Comparison of ENCODE assay signal across 28 cellular contexts in genomic region chr9:29968831-29969230, GRCh38.
"Had no signal": no experiment of that assay in that cellular context is flagged by ENCODE, and none has a peak within 500 bp of the region (broad histone marks: within the 10 kb centered on the region; RNA-seq: fewer than 3 reads in every experiment).

No MANE protein-coding gene starts in this region.

- ATAC-seq: activated CD4-positive, alpha-beta T cell treated with anti-CD3 and anti-CD28 coated beads for 36 hours; activated CD8-positive, alpha-beta memory T cell treated with anti-CD3 and anti-CD28 coated beads, Interleukin-2, amount 10 ng/mL, durations not matched to agents 7 days and 5 days; activated CD8-positive, alpha-beta T cell treated with anti-CD3 and anti-CD28 coated beads, Interleukin-2, amount 10 ng/mL, durations not matched to agents 7 days and 5 days; activated naive CD4-positive, alpha-beta T cell treated with anti-CD3 and anti-CD28 coated beads, Interleukin-2, amount 50 U/mL, for 72 hours; activated T-cell treated with anti-CD3 and anti-CD28 coated beads, Interleukin-2, amount 50 U/mL, for 72 hours; esophagus mucosa; heart left ventricle had no signal

- H3K4me1 Mint-ChIP-seq: activated CD4-positive, alpha-beta T cell treated with anti-CD3 and anti-CD28 coated beads for 36 hours; activated CD4-positive, alpha-beta T cell treated with anti-CD3 and anti-CD28 coated beads, Interleukin-2, amount 10 ng/mL, durations not matched to agents 24 days and 14 days; activated CD8-positive, alpha-beta memory T cell treated with anti-CD3 and anti-CD28 coated beads, Interleukin-2, amount 10 ng/mL, durations not matched to agents 7 days and 5 days; activated naive CD4-positive, alpha-beta T cell treated with anti-CD3 and anti-CD28 coated beads, Interleukin-2, amount 10 ng/mL, durations not matched to agents 7 days and 5 days; activated naive CD8-positive, alpha-beta T cell treated with anti-CD3 and anti-CD28 coated beads, Interleukin-2, amount 10 ng/mL, durations not matched to agents 7 days and 5 days; endodermal cell had no signal

- DNase-seq: activated CD4-positive, alpha-beta memory T cell treated with anti-CD3 and anti-CD28 coated beads for 36 hours; activated CD4-positive, alpha-beta T cell treated with anti-CD3 and anti-CD28 coated beads for 36 hours; activated CD4-positive, alpha-beta T cell treated with anti-CD3 and anti-CD28 coated beads, Interleukin-2, amount 10 ng/mL, durations not matched to agents 24 days and 14 days; activated CD4-positive, CD25-positive, alpha-beta regulatory T cell; activated CD4-positive, CD25-positive, alpha-beta regulatory T cell treated with anti-CD3 and anti-CD28 coated beads, Interleukin-2, amount 50 U/mL, for 72 hours; activated CD8-positive, alpha-beta memory T cell treated with anti-CD3 and anti-CD28 coated beads, Interleukin-2, amount 10 ng/mL, durations not matched to agents 7 days and 5 days; activated CD8-positive, alpha-beta memory T cell treated with anti-CD3 and anti-CD28 coated beads, Interleukin-2, amount 50 U/mL, for 48 hours; activated CD8-positive, alpha-beta T cell treated with anti-CD3 and anti-CD28 coated beads, Interleukin-2, amount 10 ng/mL, durations not matched to agents 7 days and 5 days; activated gamma-delta T cell; activated naive CD4-positive, alpha-beta T cell; activated naive CD4-positive, alpha-beta T cell treated with anti-CD3 and anti-CD28 coated beads, Interleukin-2, amount 10 ng/mL, durations not matched to agents 7 days and 5 days; activated naive CD8-positive, alpha-beta T cell treated with anti-CD3 and anti-CD28 coated beads, Interleukin-2, amount 10 ng/mL, durations not matched to agents 7 days and 5 days; activated T-cell treated with anti-CD3 and anti-CD28 coated beads for 4 hours; activated T-cell treated with anti-CD3 and anti-CD28 coated beads, Interleukin-2, amount 50 U/mL, for 24 hours; activated T-cell treated with anti-CD3 and anti-CD28 coated beads, Interleukin-2, amount 50 U/mL, for 72 hours; brain microvascular endothelial cell; caudate nucleus; colonic mucosa; dorsolateral prefrontal cortex; effector memory CD4-positive, alpha-beta T cell; endodermal cell; foreskin fibroblast; T-helper 2 cell had no signal

- H3K4me3 Mint-ChIP-seq: activated CD4-positive, alpha-beta memory T cell treated with anti-CD3 and anti-CD28 coated beads for 36 hours; activated CD4-positive, alpha-beta T cell treated with anti-CD3 and anti-CD28 coated beads for 36 hours; activated CD4-positive, alpha-beta T cell treated with anti-CD3 and anti-CD28 coated beads, Interleukin-2, amount 10 ng/mL, durations not matched to agents 24 days and 14 days; activated CD8-positive, alpha-beta memory T cell treated with anti-CD3 and anti-CD28 coated beads, Interleukin-2, amount 10 ng/mL, durations not matched to agents 7 days and 5 days; activated CD8-positive, alpha-beta T cell treated with anti-CD3 and anti-CD28 coated beads, Interleukin-2, amount 10 ng/mL, durations not matched to agents 7 days and 5 days; activated naive CD4-positive, alpha-beta T cell treated with anti-CD3 and anti-CD28 coated beads, Interleukin-2, amount 10 ng/mL, durations not matched to agents 7 days and 5 days; activated naive CD8-positive, alpha-beta T cell treated with anti-CD3 and anti-CD28 coated beads, Interleukin-2, amount 10 ng/mL, durations not matched to agents 7 days and 5 days; activated T-cell treated with anti-CD3 and anti-CD28 coated beads, Interleukin-2, amount 50 U/mL, for 24 hours; activated T-cell treated with anti-CD3 and anti-CD28 coated beads, Interleukin-2, amount 50 U/mL, for 72 hours; dendritic cell treated with granulocyte-macrophage colony-stimulating factor and Interleukin-4, amounts not matched to agents 40 ng/mL and 50 ng/mL, for 4 days; endodermal cell had no signal

- H3K9me3 ChIP-seq: ascending aorta, colonic mucosa, heart left ventricle had no signal

- H3K27me3 Mint-ChIP-seq: activated CD4-positive, alpha-beta memory T cell treated with anti-CD3 and anti-CD28 coated beads for 36 hours; activated CD4-positive, alpha-beta T cell treated with anti-CD3 and anti-CD28 coated beads for 36 hours; activated CD4-positive, alpha-beta T cell treated with anti-CD3 and anti-CD28 coated beads, Interleukin-2, amount 10 ng/mL, durations not matched to agents 24 days and 14 days; activated CD8-positive, alpha-beta memory T cell treated with anti-CD3 and anti-CD28 coated beads, Interleukin-2, amount 10 ng/mL, durations not matched to agents 7 days and 5 days; activated naive CD4-positive, alpha-beta T cell treated with anti-CD3 and anti-CD28 coated beads, Interleukin-2, amount 10 ng/mL, durations not matched to agents 7 days and 5 days; activated naive CD8-positive, alpha-beta T cell treated with anti-CD3 and anti-CD28 coated beads, Interleukin-2, amount 10 ng/mL, durations not matched to agents 7 days and 5 days; activated T-cell treated with anti-CD3 and anti-CD28 coated beads, Interleukin-2, amount 50 U/mL, for 24 hours; dendritic cell treated with granulocyte-macrophage colony-stimulating factor and Interleukin-4, amounts not matched to agents 40 ng/mL and 50 ng/mL, for 4 days had no signal

- H3K9me3 Mint-ChIP-seq: activated CD4-positive, alpha-beta memory T cell treated with anti-CD3 and anti-CD28 coated beads for 36 hours; activated naive CD4-positive, alpha-beta T cell treated with anti-CD3 and anti-CD28 coated beads, Interleukin-2, amount 10 ng/mL, durations not matched to agents 7 days and 5 days; activated naive CD8-positive, alpha-beta T cell treated with anti-CD3 and anti-CD28 coated beads, Interleukin-2, amount 10 ng/mL, durations not matched to agents 7 days and 5 days; activated T-cell treated with anti-CD3 and anti-CD28 coated beads, Interleukin-2, amount 50 U/mL, for 24 hours; dendritic cell treated with granulocyte-macrophage colony-stimulating factor and Interleukin-4, amounts not matched to agents 40 ng/mL and 50 ng/mL, for 4 days had no signal

- H3K4me1 ChIP-seq: ascending aorta, colonic mucosa, heart left ventricle had no signal

- H3K27ac ChIP-seq: ascending aorta, brain microvascular endothelial cell, colonic mucosa, dorsolateral prefrontal cortex, heart left ventricle had no signal

- H3K36me3 ChIP-seq: ascending aorta, brain microvascular endothelial cell, colonic mucosa, heart left ventricle had no signal

- H3K36me3 Mint-ChIP-seq: activated CD4-positive, alpha-beta memory T cell treated with anti-CD3 and anti-CD28 coated beads for 36 hours; activated CD8-positive, alpha-beta memory T cell treated with anti-CD3 and anti-CD28 coated beads, Interleukin-2, amount 10 ng/mL, durations not matched to agents 7 days and 5 days; activated naive CD4-positive, alpha-beta T cell treated with anti-CD3 and anti-CD28 coated beads, Interleukin-2, amount 10 ng/mL, durations not matched to agents 7 days and 5 days; activated naive CD4-positive, alpha-beta T cell treated with anti-CD3 and anti-CD28 coated beads, Interleukin-2, amount 50 U/mL, for 72 hours; activated naive CD8-positive, alpha-beta T cell treated with anti-CD3 and anti-CD28 coated beads, Interleukin-2, amount 10 ng/mL, durations not matched to agents 7 days and 5 days had no signal

- H3K4me3 ChIP-seq: ascending aorta, colonic mucosa, dorsolateral prefrontal cortex, heart left ventricle had no signal

- H3K27ac Mint-ChIP-seq: activated CD4-positive, alpha-beta memory T cell treated with anti-CD3 and anti-CD28 coated beads for 36 hours; activated CD4-positive, alpha-beta T cell treated with anti-CD3 and anti-CD28 coated beads for 36 hours; activated CD4-positive, alpha-beta T cell treated with anti-CD3 and anti-CD28 coated beads, Interleukin-2, amount 10 ng/mL, durations not matched to agents 24 days and 14 days; activated CD8-positive, alpha-beta memory T cell treated with anti-CD3 and anti-CD28 coated beads, Interleukin-2, amount 10 ng/mL, durations not matched to agents 7 days and 5 days; activated CD8-positive, alpha-beta T cell treated with anti-CD3 and anti-CD28 coated beads, Interleukin-2, amount 10 ng/mL, durations not matched to agents 7 days and 5 days; activated naive CD4-positive, alpha-beta T cell treated with anti-CD3 and anti-CD28 coated beads, Interleukin-2, amount 10 ng/mL, durations not matched to agents 7 days and 5 days; activated naive CD4-positive, alpha-beta T cell treated with anti-CD3 and anti-CD28 coated beads, Interleukin-2, amount 50 U/mL, for 72 hours; activated naive CD8-positive, alpha-beta T cell treated with anti-CD3 and anti-CD28 coated beads, Interleukin-2, amount 10 ng/mL, durations not matched to agents 7 days and 5 days; activated T-cell treated with anti-CD3 and anti-CD28 coated beads, Interleukin-2, amount 50 U/mL, for 24 hours; activated T-cell treated with anti-CD3 and anti-CD28 coated beads, Interleukin-2, amount 50 U/mL, for 72 hours; dendritic cell treated with granulocyte-macrophage colony-stimulating factor and Interleukin-4, amounts not matched to agents 40 ng/mL and 50 ng/mL, for 4 days; endodermal cell had no signal

- H3K27me3 ChIP-seq: ascending aorta, brain microvascular endothelial cell, colonic mucosa, dorsolateral prefrontal cortex, heart left ventricle had no signal
